ENCODE assay signal across 10 cellular contexts in the genomic region with DNA sequence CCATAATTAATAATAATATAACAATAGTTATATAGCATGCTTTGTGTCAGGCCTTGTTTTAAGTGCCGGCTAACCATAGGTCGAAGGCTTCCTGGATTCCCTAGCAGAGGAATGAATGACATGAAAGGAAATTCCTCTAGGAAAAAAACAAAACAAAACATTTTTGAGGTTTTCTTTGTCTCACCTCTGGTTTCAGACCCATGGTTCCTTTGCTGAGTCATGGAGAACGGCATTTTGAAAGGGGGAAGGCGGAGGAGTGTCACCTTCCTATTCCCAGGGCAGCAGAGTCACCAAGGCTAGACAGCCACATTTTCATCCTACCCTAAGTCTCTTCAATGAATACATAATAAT. TPM values are rescaled to one million over a fixed set of nuclear protein-coding genes. Genes with fewer than 3 reads are reported as not detected.
DNase-seq lines count a peak whose midpoint lies in the region; ATAC-seq and TF ChIP-seq lines count a peak whose summit lies in the region.
"Had no signal": no experiment of that assay in that cellular context is flagged by ENCODE, and none has a peak within 500 bp of the region (broad histone marks: within the 10 kb centered on the region; RNA-seq: fewer than 3 reads in every experiment).

No MANE protein-coding gene starts in this region.

- no peak overlapping the region for H3K4me3 Mint-ChIP-seq in activated CD4-positive, alpha-beta T cell treated with anti-CD3 and anti-CD28 coated beads for 36 hours
- no peak overlapping the region for H3K4me3 Mint-ChIP-seq in activated CD4-positive, alpha-beta T cell treated with anti-CD3 and anti-CD28 coated beads, Interleukin-2, amount 10 ng/mL, durations not matched to agents 7 days and 5 days
- H3K4me3 Mint-ChIP-seq: activated B cell treated with CpG ODN at 0.5 μM for 24 hours had no signal

- no peak for TF ChIP-seq CTCF in ascending aorta (IDR thresholded peaks at IDR 0.05)

- CTCF ChIA-PET in activated CD4-positive, alpha-beta T cell treated with anti-CD3 and anti-CD28 coated beads for 36 hours (lab: Charles Lee), result interaction anchor here (0.6 to 2.3 kb wide), 6 partner anchors 11 to 84 kb away, joined by 3 to 14 read pairs (median 6); partner anchors contain the start of genes CCND3 and TAF8
- CTCF ChIA-PET in activated CD4-positive, alpha-beta T cell treated with anti-CD3 and anti-CD28 coated beads, Interleukin-2, amount 10 ng/mL, durations not matched to agents 7 days and 5 days (lab: Charles Lee), result interaction anchor here (1.0 to 5.6 kb wide), 2 partner anchors 9 to 10 kb away, joined by 3 to 32 read pairs; no protein-coding TSS in a partner anchor

- H3K4me3 ChIP-seq in NT2/D1 (ENCODE audit: insufficient read length, low read depth), result no peak overlapping the region
- no peak overlapping the region for H3K4me3 ChIP-seq in ascending aorta

- H3K27me3 Mint-ChIP-seq in activated CD4-positive, alpha-beta T cell treated with anti-CD3 and anti-CD28 coated beads for 36 hours, result no peaks in the 10 kb centered on the region
- no peaks in the 10 kb centered on the region for H3K27me3 Mint-ChIP-seq in activated CD4-positive, alpha-beta T cell treated with anti-CD3 and anti-CD28 coated beads, Interleukin-2, amount 10 ng/mL, durations not matched to agents 7 days and 5 days
- H3K27me3 Mint-ChIP-seq: activated B cell treated with CpG ODN at 0.5 μM for 24 hours had no signal

- peaks cover 89% of the 10 kb centered on the region for H3K4me1 Mint-ChIP-seq in activated CD4-positive, alpha-beta T cell treated with anti-CD3 and anti-CD28 coated beads for 36 hours
- H3K4me1 Mint-ChIP-seq in activated CD4-positive, alpha-beta T cell treated with anti-CD3 and anti-CD28 coated beads, Interleukin-2, amount 10 ng/mL, durations not matched to agents 7 days and 5 days, result peaks cover 59% of the 10 kb centered on the region

- H3K9ac ChIP-seq in NT2/D1 (ENCODE audit: insufficient read length, low read depth), result no peak overlapping the region

- H3K27ac Mint-ChIP-seq in activated CD4-positive, alpha-beta T cell treated with anti-CD3 and anti-CD28 coated beads for 36 hours, result peak overlapping the region; percentile 92
- H3K27ac Mint-ChIP-seq in activated CD4-positive, alpha-beta T cell treated with anti-CD3 and anti-CD28 coated beads, Interleukin-2, amount 10 ng/mL, durations not matched to agents 7 days and 5 days, result no peak overlapping the region

- POLR2A ChIA-PET in activated CD4-positive, alpha-beta T cell treated with anti-CD3 and anti-CD28 coated beads for 36 hours (lab: Charles Lee), result interaction anchor here (0.7 to 1.4 kb wide), 3 partner anchors 10 to 73 kb away, joined by 3 to 7 read pairs (median 6); no protein-coding TSS in a partner anchor
- POLR2A ChIA-PET in activated CD4-positive, alpha-beta T cell treated with anti-CD3 and anti-CD28 coated beads, Interleukin-2, amount 10 ng/mL, durations not matched to agents 7 days and 5 days (lab: Charles Lee), result no interaction called here

- DNase-seq in activated CD4-positive, alpha-beta T cell treated with anti-CD3 and anti-CD28 coated beads for 36 hours, result peak; percentile 32
- no peak for DNase-seq in activated CD4-positive, alpha-beta T cell treated with anti-CD3 and anti-CD28 coated beads, Interleukin-2, amount 10 ng/mL, durations not matched to agents 7 days and 5 days
- DNase-seq in NT2/D1 (ENCODE audit: low read depth, low spot score) (peak; percentile 42), sciatic nerve (ENCODE audit: low spot score) (peak; percentile 5), ascending aorta (ENCODE audit: low spot score in 2 of 2) (no peak), NCI-H1694 (lab: John Stamatoyannopoulos, UW) (no peak), NCI-H146 (lab: John Stamatoyannopoulos, UW) (no peak)
- DNase-seq: activated B cell treated with CpG ODN at 0.5 μM for 24 hours, NCI-H2029 treated with DMSO at 0.1 percent for 48 hours had no signal

- H3K9me3 Mint-ChIP-seq in activated CD4-positive, alpha-beta T cell treated with anti-CD3 and anti-CD28 coated beads for 36 hours (ENCODE audit: low read depth), result peaks cover 3% of the 10 kb centered on the region
- no peaks in the 10 kb centered on the region for H3K9me3 Mint-ChIP-seq in activated CD4-positive, alpha-beta T cell treated with anti-CD3 and anti-CD28 coated beads, Interleukin-2, amount 10 ng/mL, durations not matched to agents 7 days and 5 days
- H3K9me3 Mint-ChIP-seq: activated B cell treated with CpG ODN at 0.5 μM for 24 hours had no signal

- no peaks in the 10 kb centered on the region for H3K9me3 ChIP-seq in NT2/D1 (ENCODE audit: insufficient read depth, low read length)
- no peaks in the 10 kb centered on the region for H3K9me3 ChIP-seq in ascending aorta

- intact Hi-C loops in activated CD4-positive, alpha-beta T cell treated with anti-CD3 and anti-CD28 coated beads for 36 hours (cut with DNase I, micrococcal nuclease), result no loop called here
- intact Hi-C loops in sciatic nerve (cut with DNase I) (no loop called here), ascending aorta (cut with DNase I) (no loop called here)

- H3K27me3 ChIP-seq in NT2/D1 (ENCODE audit: insufficient read depth, insufficient read length), result no peaks in the 10 kb centered on the region
- H3K27me3 ChIP-seq in ascending aorta, result no peaks in the 10 kb centered on the region

- peaks cover 14% of the 10 kb centered on the region for H3K36me3 Mint-ChIP-seq in activated CD4-positive, alpha-beta T cell treated with anti-CD3 and anti-CD28 coated beads for 36 hours (ENCODE audit: low read depth)
- H3K36me3 Mint-ChIP-seq in activated CD4-positive, alpha-beta T cell treated with anti-CD3 and anti-CD28 coated beads, Interleukin-2, amount 10 ng/mL, durations not matched to agents 7 days and 5 days (ENCODE audit: low read depth), result peaks cover 22% of the 10 kb centered on the region

- no peak for ATAC-seq in activated CD4-positive, alpha-beta T cell treated with anti-CD3 and anti-CD28 coated beads for 36 hours
- ATAC-seq in esophagus mucosa (peak; percentile 42), sciatic nerve (no peak)

- no peak overlapping the region for H3K27ac ChIP-seq in ascending aorta

- H3K4me1 ChIP-seq in NT2/D1 (ENCODE audit: insufficient read depth, insufficient read length) (peaks cover 6% of the 10 kb centered on the region), ascending aorta (no peaks in the 10 kb centered on the region)

- H3K36me3 ChIP-seq in NT2/D1 (ENCODE audit: insufficient read depth, insufficient read length, low read length) (no peaks in the 10 kb centered on the region), ascending aorta (no peaks in the 10 kb centered on the region)

RNA-seq across cellular contexts. Expression of gene CCND3, which starts 25.3 kb away (rescaled TPM):
- 100 to 1,000 TPM; 625 to 806 TPM for total RNA-seq in activated CD4-positive, alpha-beta T cell treated with anti-CD3 and anti-CD28 coated beads for 36 hours
- total RNA-seq in activated CD4-positive, alpha-beta T cell treated with anti-CD3 and anti-CD28 coated beads, Interleukin-2, amount 10 ng/mL, durations not matched to agents 7 days and 5 days, result 100 to 1,000 TPM; 461 to 520 TPM
- 32.2 TPM for total RNA-seq in esophagus mucosa
- total RNA-seq in sciatic nerve, result 62.9 TPM
- total RNA-seq in ascending aorta, result 130 TPM

RNA-seq across cellular contexts. Expression of gene BYSL, which starts 45.6 kb away (rescaled TPM):
- total RNA-seq in activated CD4-positive, alpha-beta T cell treated with anti-CD3 and anti-CD28 coated beads for 36 hours, result 10 to 100 TPM; 51.6 to 56.0 TPM
- total RNA-seq in activated CD4-positive, alpha-beta T cell treated with anti-CD3 and anti-CD28 coated beads, Interleukin-2, amount 10 ng/mL, durations not matched to agents 7 days and 5 days, result 10 to 100 TPM; 29.3 to 29.8 TPM
- 16.2 TPM for total RNA-seq in esophagus mucosa
- total RNA-seq in sciatic nerve, result 16.0 TPM
- total RNA-seq in ascending aorta, result 1.6 TPM

RNA-seq across cellular contexts. Expression of gene MED20, which starts 46.0 kb away (rescaled TPM):
- 10 to 100 TPM; 19.4 to 21.6 TPM for total RNA-seq in activated CD4-positive, alpha-beta T cell treated with anti-CD3 and anti-CD28 coated beads for 36 hours
- 10 to 100 TPM; 18.6 to 22.7 TPM for total RNA-seq in activated CD4-positive, alpha-beta T cell treated with anti-CD3 and anti-CD28 coated beads, Interleukin-2, amount 10 ng/mL, durations not matched to agents 7 days and 5 days
- total RNA-seq in esophagus mucosa (15.6 TPM), sciatic nerve (14.6 TPM), ascending aorta (13.5 TPM)

Comparison
In these comparisons a context has a peak if more than half of its experiments do, and no peak if none do; other contexts are left out.
1. DNase-seq: peak in activated CD4-positive, alpha-beta T cell treated with anti-CD3 and anti-CD28 coated beads for 36 hours (single experiment), NT2/D1 (single experiment) and sciatic nerve (single experiment); none in activated CD4-positive, alpha-beta T cell treated with anti-CD3 and anti-CD28 coated beads, Interleukin-2, amount 10 ng/mL, durations not matched to agents 7 days and 5 days (single experiment), ascending aorta (0 of 2), NCI-H1694 (single experiment) and NCI-H146 (single experiment).